7 cellular contexts compared by ENCODE assay signal in the genomic region with DNA sequence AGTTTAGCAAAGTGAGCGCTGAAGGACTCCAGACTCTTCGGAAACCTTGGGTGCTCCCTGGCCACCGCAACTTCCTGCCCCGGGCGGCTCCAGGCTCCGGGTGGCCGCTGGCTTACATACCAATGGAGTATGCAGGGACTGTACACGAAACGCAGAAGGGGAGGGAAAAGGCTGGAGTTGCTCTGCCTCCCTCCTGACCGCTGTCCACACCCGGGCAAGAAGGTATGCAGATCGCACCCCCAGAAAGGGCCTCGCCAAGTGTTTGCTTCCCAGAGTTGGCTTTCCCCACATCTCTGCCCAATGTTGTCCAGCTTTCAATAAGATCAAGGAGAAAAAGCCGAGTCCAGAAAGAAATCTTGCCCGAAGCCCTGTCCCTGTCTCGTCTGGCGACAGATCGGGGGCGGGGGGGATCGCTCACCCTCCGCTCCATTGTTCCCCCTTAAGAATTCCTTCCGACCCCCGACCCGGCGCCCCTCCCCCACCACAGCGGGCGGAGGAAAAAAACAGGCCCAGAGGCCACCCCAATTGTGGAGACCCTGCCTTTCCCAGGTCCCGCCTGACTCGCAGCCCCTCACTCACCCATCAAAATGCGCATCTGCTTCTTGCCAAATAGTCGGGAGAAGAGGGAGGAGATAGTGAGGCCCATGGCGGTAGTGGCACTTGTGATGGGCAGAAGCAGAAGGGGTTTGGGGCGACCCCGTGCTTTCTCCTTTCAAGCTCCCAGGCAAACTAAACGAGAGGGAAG. TPM values are rescaled to one million over a fixed set of nuclear protein-coding genes. Genes with fewer than 3 reads are reported as not detected.
DNase-seq lines count a peak whose midpoint lies in the region; ATAC-seq and FAIRE-seq lines count a peak whose summit lies in the region.

No MANE protein-coding gene starts in this region.

- peak overlapping the region; percentile 95 for H3K27ac ChIP-seq in SJSA1
- peak overlapping the region; percentile 94 for H3K27ac ChIP-seq in substantia nigra (ENCODE audit: low read depth, low read length, poor library complexity, severe bottlenecking)

- no peaks in the 10 kb centered on the region for H3K9me3 ChIP-seq in SJSA1 (replicated peaks)

- peaks cover 37% of the 10 kb centered on the region for H3K36me3 ChIP-seq in SJSA1

- peak; percentile 2 for ATAC-seq in HG03280 (IDR thresholded peaks at IDR 0.05; ENCODE audit: unreplicated experiment)

- peak overlapping the region; percentile 68 for H3K4me3 ChIP-seq in SJSA1

- DNase-seq in GM18507 (ENCODE audit: extremely low spot score, insufficient read length, low read depth) (no peak), SJSA1 (ENCODE audit: low read depth in 1 of 2, low spot score in 2 of 2) (peak; percentile 84 to 93), germinal center (ENCODE audit: low spot score) (peak; percentile 53), non-pigmented ciliary epithelial cell (ENCODE audit: low read depth) (peak; percentile 73), substantia nigra (lab: John Stamatoyannopoulos, UW) (peak; percentile 15 to 83 (median 50))
- peak; percentile 33 for DNase-seq in activated naive CD4-positive, alpha-beta T cell treated with anti-CD3 and anti-CD28 coated beads, Interleukin-2, amount 50 U/mL, for 16 hours

- peak; percentile 53 for FAIRE-seq in GM18507 (lab: Jason Lieb, UNC)

- peaks cover 16% of the 10 kb centered on the region for H3K4me1 ChIP-seq in SJSA1 (replicated peaks)

- H3K27me3 ChIP-seq in SJSA1 (replicated peaks), result no peaks in the 10 kb centered on the region

RNA-seq across cellular contexts. Expression of a gene that starts 0.5 kb away (rescaled TPM):
- total RNA-seq in SJSA1 (2014; rRNA removed; shearing (Covaris generic)), result 242 and 283 TPM in 2 replicates

RNA-seq across cellular contexts. Expression of a gene that starts 40.6 kb away (rescaled TPM):
- 8.8 and 11.9 TPM in 2 replicates for total RNA-seq in SJSA1 (2014; rRNA removed; shearing (Covaris generic))

RNA-seq across cellular contexts. Expression of a gene that starts 52.5 kb away (rescaled TPM):
- total RNA-seq in SJSA1 (2014; rRNA removed; shearing (Covaris generic)), result not detected in 2 replicates
